In genomic region chr1:91006113-91006908, GRCh38 we compare ENCODE assay signal across 29 cellular contexts. TPM values are rescaled to one million over a fixed set of nuclear protein-coding genes. Genes with fewer than 3 reads are reported as not detected.
DNase-seq lines count a peak whose midpoint lies in the region; ATAC-seq, FAIRE-seq and TF ChIP-seq lines count a peak whose summit lies in the region.
"Had no signal": no experiment of that assay in that cellular context is flagged by ENCODE, and none has a peak within 500 bp of the region (broad histone marks: within the 10 kb centered on the region; RNA-seq: fewer than 3 reads in every experiment).

No MANE protein-coding gene starts in this region.

- no peaks in the 10 kb centered on the region for H3K36me3 ChIP-seq in CD4-positive, alpha-beta memory T cell (ENCODE audit: insufficient read depth, low read length)
- H3K36me3 ChIP-seq: transverse colon had no signal

- peak overlapping the region in 7 of 8 donors; percentile 9 to 76 (median 41) for H3K4me3 Mint-ChIP-seq in CD4-positive, alpha-beta memory T cell
- H3K4me3 Mint-ChIP-seq in activated T-helper 17 cell treated with anti-CD3 and anti-CD28 coated beads, Interleukin-2, amount 50 U/mL, for 72 hours, result no peak overlapping the region
- peak overlapping the region in 4 of 8 donors; percentile 0 to 39 (median 33) for H3K4me3 Mint-ChIP-seq in naive B cell
- H3K4me3 Mint-ChIP-seq: nephron progenitor cell had no signal

- ATAC-seq in activated T-helper 17 cell treated with anti-CD3 and anti-CD28 coated beads, Interleukin-2, amount 50 U/mL, for 72 hours (replicated peaks), result no peak
- ATAC-seq in naive B cell (ENCODE audit: low read depth in 2 of 2) (peak in 1 of 2 donors; percentile 40), HG02885 (IDR thresholded peaks at IDR 0.05; ENCODE audit: poor library complexity, unreplicated experiment) (no peak)
- ATAC-seq: PC-3 had no signal

- TF ChIP-seq POLR2A in GM12892 (IDR thresholded peaks at IDR 0.05; ENCODE audit: low read depth, low read length), result no peak

- H3K4me1 Mint-ChIP-seq in CD4-positive, alpha-beta memory T cell, result peaks cover 63 to 81% (median 74%) of the 10 kb centered on the region in 4 donors
- peaks cover 56% of the 10 kb centered on the region for H3K4me1 Mint-ChIP-seq in activated T-helper 17 cell treated with anti-CD3 and anti-CD28 coated beads, Interleukin-2, amount 50 U/mL, for 72 hours
- peaks cover 64 to 80% (median 80%) of the 10 kb centered on the region in 3 donors for H3K4me1 Mint-ChIP-seq in naive B cell
- H3K4me1 Mint-ChIP-seq: nephron progenitor cell had no signal

- H3K27me3 Mint-ChIP-seq in CD4-positive, alpha-beta memory T cell, result no peaks in the 10 kb centered on the region
- H3K27me3 Mint-ChIP-seq in activated T-helper 17 cell treated with anti-CD3 and anti-CD28 coated beads, Interleukin-2, amount 50 U/mL, for 72 hours, result no peaks in the 10 kb centered on the region
- H3K27me3 Mint-ChIP-seq in naive B cell, result no peaks in the 10 kb centered on the region

- CTCF ChIA-PET in CD4-positive, alpha-beta memory T cell (lab: Charles Lee; ENCODE audit: partially characterized antibody), result interaction anchor here (0.8 kb wide), 1 partner anchor 14 kb away, joined by 3 read pairs; no protein-coding TSS in a partner anchor

- H3K27me3 ChIP-seq in CD4-positive, alpha-beta memory T cell (ENCODE audit: insufficient read depth, low read length), result no peaks in the 10 kb centered on the region
- H3K27me3 ChIP-seq: BLaER1 treated with 17β-estradiol and CSF1 and Interleukin-3, amounts not matched to agents 10 nM and 100 nM; dorsolateral prefrontal cortex; transverse colon had no signal

- no peak for DNase-seq in CD4-positive, alpha-beta memory T cell
- no peak for DNase-seq in GM12892 (ENCODE audit: insufficient read length)
- DNase-seq in naive B cell, result no peak
- no peak for DNase-seq in occipital lobe (lab: John Stamatoyannopoulos, UW)
- DNase-seq in SIG-M5 (lab: John Stamatoyannopoulos, UW), result no peak
- DNase-seq: activated CD4-positive, alpha-beta T cell treated with anti-CD3 and anti-CD28 coated beads for 1 hour; activated CD8-positive, alpha-beta memory T cell treated with anti-CD3 and anti-CD28 coated beads for 24 hours; activated gamma-delta T cell; activated T-cell treated with anti-CD3 and anti-CD28 coated beads, Interleukin-2, amount 50 U/mL, for 1 hour; central memory CD4-positive, alpha-beta T cell; dorsolateral prefrontal cortex; Karpas-422; midbrain; NCI-H1417; NCI-H2029; NCI-H524; nephron progenitor cell; PC-3; SK-N-SH; stimulated activated CD4-positive, alpha-beta T cell treated with anti-CD3 and anti-CD28 coated beads, Interleukin-15, amount 100 ng/mL, for 24 hours; stimulated activated CD4-positive, alpha-beta T cell treated with anti-CD3 and anti-CD28 coated beads, Interleukin-4, amount 100 ng/mL, for 4 hours; transverse colon had no signal

- peaks cover 12 to 19% of the 10 kb centered on the region in 2 donors for H3K36me3 Mint-ChIP-seq in CD4-positive, alpha-beta memory T cell
- peaks cover 37% of the 10 kb centered on the region for H3K36me3 Mint-ChIP-seq in activated T-helper 17 cell treated with anti-CD3 and anti-CD28 coated beads, Interleukin-2, amount 50 U/mL, for 72 hours (ENCODE audit: low read depth)
- H3K36me3 Mint-ChIP-seq in naive B cell, result peaks cover 7 to 21% of the 10 kb centered on the region in 2 donors

- POLR2A ChIA-PET in CD4-positive, alpha-beta memory T cell (lab: Charles Lee; ENCODE audit: partially characterized antibody), result no interaction called here

- intact Hi-C loops in CD4-positive, alpha-beta memory T cell (cut with micrococcal nuclease), result no loop called here

- H3K4me1 ChIP-seq in CD4-positive, alpha-beta memory T cell (ENCODE audit: insufficient read depth, low read length), result peaks cover 65% of the 10 kb centered on the region

- no peaks in the 10 kb centered on the region for H3K9me3 ChIP-seq in CD4-positive, alpha-beta memory T cell (ENCODE audit: control insufficient read depth in 1 of 2, low read length in 2 of 2)
- H3K9me3 ChIP-seq: transverse colon had no signal

- FAIRE-seq in GM12892 (lab: Jason Lieb, UNC), result peak; percentile 33
- FAIRE-seq: D721Med, endothelial cell of umbilical vein, GM18507, H54 had no signal

- H3K27ac ChIP-seq in CD4-positive, alpha-beta memory T cell (ENCODE audit: low read depth, low read length), result no peak overlapping the region
- H3K27ac ChIP-seq: BLaER1 treated with 17β-estradiol and CSF1 and Interleukin-3, amounts not matched to agents 10 nM and 100 nM; dorsolateral prefrontal cortex; transverse colon had no signal

- H3K9me3 Mint-ChIP-seq in CD4-positive, alpha-beta memory T cell, result peaks cover 0 to 5% (median 0%) of the 10 kb centered on the region in 8 donors
- H3K9me3 Mint-ChIP-seq in activated T-helper 17 cell treated with anti-CD3 and anti-CD28 coated beads, Interleukin-2, amount 50 U/mL, for 72 hours, result no peaks in the 10 kb centered on the region
- H3K9me3 Mint-ChIP-seq in naive B cell, result peaks cover 0 to 11% (median 3%) of the 10 kb centered on the region in 7 donors

- H3K4me3 ChIP-seq in CD4-positive, alpha-beta memory T cell (ENCODE audit: low read length in 2 of 2), result no peak overlapping the region
- H3K4me3 ChIP-seq: BLaER1 treated with 17β-estradiol and CSF1 and Interleukin-3, amounts not matched to agents 10 nM and 100 nM; dorsolateral prefrontal cortex; transverse colon had no signal

- H3K27ac Mint-ChIP-seq in CD4-positive, alpha-beta memory T cell, result peak overlapping the region in 2 of 7 donors; percentile 13 to 37
- H3K27ac Mint-ChIP-seq in activated T-helper 17 cell treated with anti-CD3 and anti-CD28 coated beads, Interleukin-2, amount 50 U/mL, for 72 hours, result peak overlapping the region; percentile 5
- peak overlapping the region in 4 of 6 donors; percentile 23 to 69 (median 44) for H3K27ac Mint-ChIP-seq in naive B cell
- H3K27ac Mint-ChIP-seq: nephron progenitor cell had no signal

RNA-seq across cellular contexts. Expression of gene ZNF644, which starts 15.5 kb away (rescaled TPM):
- total RNA-seq in CD4-positive, alpha-beta memory T cell, result 10 to 100 TPM; 72.7 to 76.3 TPM
- polyA plus RNA-seq in CD4-positive, alpha-beta memory T cell, result 10 to 100 TPM; 53.2 to 62.4 TPM
- polyA plus RNA-seq in GM12892 (2012; ENCODE audit: missing spikeins), result 19.8 TPM
- total RNA-seq in activated T-helper 17 cell treated with anti-CD3 and anti-CD28 coated beads, Interleukin-2, amount 50 U/mL, for 72 hours, result 10 to 100 TPM; 55.7 to 57.9 TPM
- 100 to 1,000 TPM in 3 of 6 donors, 10 to 100 TPM in 3; 89.4 to 115 (median 103) TPM for polyA plus RNA-seq in naive B cell (ENCODE audit: low read depth in 6 of 6)
- 288 TPM for total RNA-seq in occipital lobe
